Comparison of ENCODE assay signal across 29 cellular contexts in genomic region chr11:380095-380480, GRCh38. TPM values are rescaled to one million over a fixed set of nuclear protein-coding genes. Genes with fewer than 3 reads are reported as not detected.
"Had no signal": no experiment of that assay in that cellular context is flagged by ENCODE, and none has a peak within 500 bp of the region (broad histone marks: within the 10 kb centered on the region; RNA-seq: fewer than 3 reads in every experiment).

No MANE protein-coding gene starts in this region.

- H3K9me3 ChIP-seq: heart left ventricle, pancreas, prostate gland, right lobe of liver, tibial nerve, upper lobe of left lung, vagina had no signal

- H3K9ac ChIP-seq: neural progenitor cell had no signal

- H3K4me1 ChIP-seq: heart left ventricle, neural progenitor cell, pancreas, prostate gland, right lobe of liver, tibial nerve, upper lobe of left lung, vagina had no signal

- H3K4me2 ChIP-seq: neural progenitor cell, smooth muscle cell had no signal

- H3K36me3 ChIP-seq: heart left ventricle, neural progenitor cell, pancreas, prostate gland, right lobe of liver, upper lobe of left lung, vagina had no signal

- H3K4me3 ChIP-seq: heart left ventricle, lung, neural progenitor cell, pancreas, prostate gland, right lobe of liver, smooth muscle cell, tibial nerve, upper lobe of left lung, vagina had no signal

- FAIRE-seq: islet of Langerhans, kidney, pancreas had no signal

- H2AFZ ChIP-seq: neural progenitor cell had no signal

- H3K27me3 ChIP-seq: neural progenitor cell, pancreas, right lobe of liver, tibial nerve, upper lobe of left lung, vagina had no signal

- H3K27ac ChIP-seq: heart left ventricle, neural progenitor cell, pancreas, prostate gland, right lobe of liver, tibial nerve, upper lobe of left lung, vagina had no signal

- DNase-seq: hypothalamus; immature natural killer cell; mesendoderm; naive B cell; natural killer cell; nephron progenitor cell; retina; stimulated activated CD4-positive, alpha-beta T cell treated with anti-CD3 and anti-CD28 coated beads, Interleukin-1b, Interleukin-23, amount 100 ng/mL, for 48 hours; stimulated activated CD4-positive, alpha-beta T cell treated with anti-CD3 and anti-CD28 coated beads, Interleukin-2, amount 100 ng/mL, for 48 hours; stimulated activated CD4-positive, alpha-beta T cell treated with anti-CD3 and anti-CD28 coated beads, Interleukin-4, amount 100 ng/mL, for 4 hours; stimulated activated CD8-positive, alpha-beta memory T cell treated with anti-CD3 and anti-CD28 coated beads, Interleukin-4, amount 100 ng/mL, for 48 hours; stimulated activated naive CD4-positive, alpha-beta T cell treated with Interleukin-2 at 50 U/mL for 16 hours; stimulated activated naive CD8-positive, alpha-beta T cell treated with anti-CD3 and anti-CD28 coated beads, Interleukin-15, amount 100 ng/mL, for 72 hours; substantia nigra had no signal

- ATAC-seq: heart left ventricle; left lobe of liver; natural killer cell; pancreas; right lobe of liver; stimulated activated memory B cell treated with anti-CD40 and anti-IgM and Interleukin-4, amounts not matched to agents 10 μg/mL and 1 μg/mL and 100 μg/mL, for 72 hours; stimulated activated naive CD8-positive, alpha-beta T cell treated with anti-CD3 and anti-CD28 coated beads, Interleukin-15, amount 100 ng/mL, for 72 hours had no signal

RNA-seq across cellular contexts. Expression of gene PKP3, which starts 13.9 kb away (rescaled TPM):
- total RNA-seq: mononuclear cell had no signal
